Comparison of ENCODE assay signal across 7 cellular contexts in genomic region chr19:42683917-42684513, GRCh38. TPM values are rescaled to one million over a fixed set of nuclear protein-coding genes. Genes with fewer than 3 reads are reported as not detected.
DNase-seq lines count a peak whose midpoint lies in the region; ATAC-seq, FAIRE-seq and TF ChIP-seq lines count a peak whose summit lies in the region.

No MANE protein-coding gene starts in this region.

- intact Hi-C loops in GM12878 (cut with micrococcal nuclease; ENCODE audit: unreplicated experiment), result no loop called here

- CTCF ChIA-PET in GM12878 (lab: Yijun Ruan, JAX), result interaction anchor here (0.8 to 2.2 kb wide), 5 partner anchors 9 to 26 kb away, joined by 3 to 14 read pairs (median 4); no protein-coding TSS in a partner anchor

- POLR2A ChIA-PET in GM12878 (lab: Charles Lee), result no interaction called here

- H3K9ac ChIP-seq in GM12878 (ENCODE audit: control insufficient read depth, insufficient read depth, low read length) (no peak overlapping the region), mesendoderm (ENCODE audit: low read length) (no peak overlapping the region)

- H3K4me3 ChIP-seq in GM12878 (no peak overlapping the region), mesendoderm (ENCODE audit: low read length) (no peak overlapping the region), suprapubic skin (no peak overlapping the region)

- H3K27ac ChIP-seq in GM12878 (ENCODE audit: control insufficient read depth, insufficient read depth), result no peak overlapping the region
- no peak overlapping the region for H3K27ac ChIP-seq in mesendoderm (ENCODE audit: low read depth, low read length)
- no peak overlapping the region for H3K27ac ChIP-seq in suprapubic skin

- H2BK5ac ChIP-seq in mesendoderm (ENCODE audit: low read length), result no peak overlapping the region

- no peak overlapping the region for H3K4ac ChIP-seq in mesendoderm (ENCODE audit: low read depth, low read length)

- no peak overlapping the region for H3K18ac ChIP-seq in mesendoderm (ENCODE audit: low read length)

- H2AK5ac ChIP-seq in mesendoderm (ENCODE audit: low read length), result no peak overlapping the region

- ATAC-seq in GM12878 (no peak), GM18517 (IDR thresholded peaks at IDR 0.05; ENCODE audit: unreplicated experiment) (no peak)

- no peak for TF ChIP-seq POLR2A in GM12878 (IDR thresholded peaks at IDR 0.05; ENCODE audit: low read depth, low read length)
- no peak for TF ChIP-seq POLR2A in suprapubic skin (IDR thresholded peaks at IDR 0.05)

- H3K27me3 ChIP-seq in GM12878 (replicated peaks in 1 of 2; ENCODE audit: control insufficient read depth in 2 of 2, insufficient read depth in 2 of 2, low read length in 1 of 2), result no peaks in the 10 kb centered on the region
- H3K27me3 ChIP-seq in mesendoderm (ENCODE audit: insufficient read depth, low read length, poor library complexity), result no peaks in the 10 kb centered on the region
- no peaks in the 10 kb centered on the region for H3K27me3 ChIP-seq in suprapubic skin

- H3K9me3 ChIP-seq in GM12878 (replicated peaks; ENCODE audit: control insufficient read depth, insufficient read depth, low read length) (no peaks in the 10 kb centered on the region; the same call in 2 of the 3 replicates), suprapubic skin (peaks cover 33% of the 10 kb centered on the region)

- SMC1A ChIA-PET in GM12878 (lab: Charles Lee; ENCODE audit: uncharacterized antibody, unreplicated experiment), result no interaction called here

- H3K23ac ChIP-seq in mesendoderm (ENCODE audit: low read length), result no peak overlapping the region

- no peak overlapping the region for H4K5ac ChIP-seq in mesendoderm (ENCODE audit: low read length)

- no peak overlapping the region for H3K4me2 ChIP-seq in GM12878 (ENCODE audit: control insufficient read depth, insufficient read depth)
- H3K4me2 ChIP-seq in mesendoderm (ENCODE audit: low read length), result no peak overlapping the region

- no peak overlapping the region for H2AFZ ChIP-seq in GM12878 (ENCODE audit: control insufficient read depth, low read depth, low read length)

- TF ChIP-seq EP300 in GM12878 (IDR thresholded peaks at IDR 0.05; ENCODE audit: borderline replicate concordance in 1 of 2, control insufficient read depth in 1 of 2, low read depth in 2 of 2, low read length in 2 of 2), result no peak
- no peak for TF ChIP-seq EP300 in suprapubic skin (IDR thresholded peaks at IDR 0.05)

- H3K56ac ChIP-seq in mesendoderm (ENCODE audit: low read length), result no peak overlapping the region

- no peak overlapping the region for H4K8ac ChIP-seq in mesendoderm (ENCODE audit: low read depth, low read length)

- TF ChIP-seq CTCF in GM12878 (IDR thresholded peaks at IDR 0.05 in 2 of 3, conservative IDR thresholded peaks at IDR 0.05 in 1 of 3; ENCODE audit: control insufficient read depth in 2 of 3, extremely low read depth in 1 of 3, insufficient read depth in 1 of 3, low read depth in 3 of 3, low read length in 3 of 3) (peak; percentile 37 to 59 (median 59); a peak in 4 of 6 replicates), suprapubic skin (IDR thresholded peaks at IDR 0.05) (peak in 1 of 2 donors; percentile 31)

- BruUV-seq in GM12878 (replicated peaks; lab: Mats Ljungman, UMichigan), result no TSS peak

- no peaks in the 10 kb centered on the region for H3K79me1 ChIP-seq in mesendoderm (ENCODE audit: low read length)

- no peak for TF ChIP-seq RAD21 in GM12878 (IDR thresholded peaks at IDR 0.05; ENCODE audit: insufficient read depth, low read depth, low read length)

- H3K36me3 ChIP-seq in GM12878 (ENCODE audit: control insufficient read depth in 2 of 2, insufficient read depth in 2 of 2, low read length in 1 of 2) (no peaks in the 10 kb centered on the region), mesendoderm (ENCODE audit: control insufficient read depth, insufficient read depth, low read length) (no peaks in the 10 kb centered on the region), suprapubic skin (no peaks in the 10 kb centered on the region)

- H2BK15ac ChIP-seq in mesendoderm (replicated peaks; ENCODE audit: low read depth), result no peak overlapping the region

- WGBS in GM12878 (ENCODE audit: insufficient coverage, insufficient replicate concordance, low lambda C conversion rate, missing lambda C conversion rate), result 57% methylated on average over 2 of the region's 2 CpGs
- no CpG with 5 or more reads among the region's 2 CpGs for WGBS in mesendoderm (ENCODE audit: extremely low coverage, insufficient coverage, low lambda C conversion rate)
- 90% methylated on average over 2 of the region's 2 CpGs for WGBS in suprapubic skin

- no peaks in the 10 kb centered on the region for H4K20me1 ChIP-seq in GM12878 (ENCODE audit: control insufficient read depth, insufficient read depth)

- H2BK120ac ChIP-seq in mesendoderm (ENCODE audit: low read depth, low read length), result no peak overlapping the region

- no peaks in the 10 kb centered on the region for H3K4me1 ChIP-seq in GM12878 (ENCODE audit: control insufficient read depth, insufficient read depth, low read length)
- no peaks in the 10 kb centered on the region for H3K4me1 ChIP-seq in mesendoderm (ENCODE audit: control insufficient read depth, low read depth, low read length)
- no peaks in the 10 kb centered on the region for H3K4me1 ChIP-seq in suprapubic skin

- DNase-seq in EH (ENCODE audit: low read depth) (peak; percentile 48), HT-29 (ENCODE audit: low spot score) (peak; percentile 72), GM12878 (ENCODE audit: low read depth, low spot score) (no peak), mesendoderm (peak; percentile 21), suprapubic skin (ENCODE audit: low spot score in 2 of 2) (no peak), NCI-H2107 treated with DMSO at 0.1 percent for 48 hours (lab: John Stamatoyannopoulos, UW; ENCODE audit: unreplicated experiment) (no peak)

- FAIRE-seq in GM12878 (lab: Jason Lieb, UNC), result no peak

- no peaks in the 10 kb centered on the region for H3K79me2 ChIP-seq in GM12878 (ENCODE audit: control insufficient read depth, insufficient read depth, low read length)
- no peaks in the 10 kb centered on the region for H3K79me2 ChIP-seq in mesendoderm (ENCODE audit: control insufficient read depth, insufficient read depth, low read length)

- in situ Hi-C loops in GM12878 (cut with MboI), result no loop called here

- RAD21 ChIA-PET in GM12878 (lab: Charles Lee; ENCODE audit: unreplicated experiment), result no interaction called here

TF ChIP-seq in GM12878, 131 proteins besides CTCF, POLR2A, EP300 and RAD21 (continues in another document):
- TF ChIP-seq ZBTB40 (IDR thresholded peaks at IDR 0.05; ENCODE audit: borderline replicate concordance), result no peak

RNA-seq across cellular contexts. Expression of gene PSG3, which starts 56.3 kb away (rescaled TPM):
- not detected in 2 replicates for total RNA-seq in HT-29 (2014; rRNA removed; shearing (Covaris generic))
- total RNA-seq in GM12878 (2013; cell fraction: nucleolus; rRNA removed), result not detected in 2 replicates
- not detected in 2 replicates for total RNA-seq in GM12878 (2014; rRNA removed)
- total RNA-seq in GM12878 (2014; rRNA removed; fragmentation: Illumina TruSeq; extraction: Trizol), result not detected in 2 replicates
- not detected in 2 replicates for total RNA-seq in GM12878 (2021)
- not detected for polyA plus RNA-seq in GM12878 (2011; ENCODE audit: low read depth)
- not detected in 2 replicates for polyA plus RNA-seq in GM12878 (2011; rRNA removed)
- polyA plus RNA-seq in GM12878 (2011; cell fraction: cytosol; rRNA removed), result not detected in 2 replicates
- not detected in 2 replicates for polyA plus RNA-seq in GM12878 (2011; cell fraction: nucleus; rRNA removed)
- polyA plus RNA-seq in GM12878 (2012), result not detected in 2 replicates
- polyA plus RNA-seq in GM12878 (2014; fragmentation: Illumina TruSeq; extraction: Trizol), result not detected in 2 replicates
- not detected for polyA plus RNA-seq in GM12878 (2014; fragmentation: Nextera tagmentation; extraction: Ambion mirVana)
- not detected in 2 replicates for polyA plus RNA-seq in GM12878 (2014; rRNA removed)
- polyA plus RNA-seq in GM12878 (2016; fragmentation: Nextera tagmentation; extraction: Ambion mirVana), result not detected
- not detected in 2 replicates for polyA minus RNA-seq in GM12878 (2011; rRNA and poly(A)+ RNA removed)
- not detected in 2 replicates for polyA minus RNA-seq in GM12878 (2011; cell fraction: cytosol; rRNA and poly(A)+ RNA removed)
- not detected in 2 replicates for polyA minus RNA-seq in GM12878 (2011; cell fraction: nucleus; rRNA and poly(A)+ RNA removed)
- not detected for polyA plus RNA-seq in mesendoderm (2013, experiment 1 of 2)
- polyA plus RNA-seq in mesendoderm (2013, experiment 2 of 2), result not detected
- total RNA-seq in suprapubic skin, result not detected

Comparison
In these comparisons a context has a peak if more than half of its experiments do, and no peak if none do; other contexts are left out.
1. DNase-seq: peak in EH (single experiment), HT-29 (single experiment) and mesendoderm (single experiment); none in GM12878 (single experiment), suprapubic skin (0 of 2) and NCI-H2107 treated with DMSO at 0.1 percent for 48 hours (single experiment).